ENCODE assay signal across 8 cellular contexts in genomic region chr14:68792022-68792829, GRCh38. TPM values are rescaled to one million over a fixed set of nuclear protein-coding genes. Genes with fewer than 3 reads are reported as not detected.
A peak's percentile ranks its signal among the peaks of the same experiment; 100 is the strongest.
DNase-seq lines count a peak whose midpoint lies in the region; ATAC-seq, FAIRE-seq and TF ChIP-seq lines count a peak whose summit lies in the region.

No MANE protein-coding gene starts in this region.

- H3K27ac ChIP-seq in adipose tissue (ENCODE audit: low read depth, low read length) (peak overlapping the region; percentile 80), keratinocyte (ENCODE audit: control insufficient read depth, insufficient read depth, low read length) (peak overlapping the region; percentile 100)

- no peaks in the 10 kb centered on the region for H3K27me3 ChIP-seq in BJ (ENCODE audit: control insufficient read depth, insufficient read depth, low read length)
- H3K27me3 ChIP-seq in keratinocyte (ENCODE audit: control insufficient read depth, extremely low read depth, insufficient read depth, low read length), result no peaks in the 10 kb centered on the region

- TF ChIP-seq CTCF in BJ (IDR thresholded peaks at IDR 0.05; ENCODE audit: insufficient read depth, low read depth, low read length), result no peak
- TF ChIP-seq CTCF in keratinocyte (optimal IDR thresholded peaks at IDR 0.05 in 1 of 3, IDR thresholded peaks at IDR 0.05 in 1 of 3, conservative IDR thresholded peaks at IDR 0.05 in 1 of 3; ENCODE audit: extremely low read depth in 1 of 3, insufficient read depth in 2 of 3, low read length in 3 of 3), result no peak

- CTCF ChIA-PET in BJ (lab: Yijun Ruan, JAX), result interaction anchor here (0.6 to 2.4 kb wide), 8 partner anchors 24 to 851 kb away, joined by 3 to 8 read pairs (median 4); no protein-coding TSS in a partner anchor

- peak overlapping the region; percentile 95 to 99 (median 98) for H3K4me3 Mint-ChIP-seq in IgD-negative memory B cell

- no peaks in the 10 kb centered on the region for H3K9me1 ChIP-seq in keratinocyte (ENCODE audit: control insufficient read depth, extremely low read depth, insufficient read depth, low read length)

- H3K27me3 Mint-ChIP-seq in IgD-negative memory B cell, result peaks cover 1% of the 10 kb centered on the region

- H4K20me1 ChIP-seq in keratinocyte (ENCODE audit: control insufficient read depth, extremely low read depth, insufficient read depth, low read length), result peaks cover 37% of the 10 kb centered on the region

- peaks cover 19% of the 10 kb centered on the region for H3K4me1 ChIP-seq in keratinocyte (ENCODE audit: control insufficient read depth, extremely low read depth, insufficient read depth, low read length)

- H3K36me3 ChIP-seq in BJ (ENCODE audit: control insufficient read depth, insufficient read depth, low read length) (peaks cover 24% of the 10 kb centered on the region), keratinocyte (ENCODE audit: control insufficient read depth in 2 of 2, extremely low read depth in 1 of 2, insufficient read depth in 2 of 2, low read length in 2 of 2) (peaks cover 29 to 39% of the 10 kb centered on the region in 2 experiments)

- POLR2A ChIA-PET in BJ (lab: Charles Lee), result interaction anchor here (0.5 to 1.5 kb wide), 19 partner anchors 7 to 858 kb away, joined by 3 to 30 read pairs (median 9); no protein-coding TSS in a partner anchor

- H3K36me3 Mint-ChIP-seq in IgD-negative memory B cell, result peaks cover 18% of the 10 kb centered on the region

- H3K4me1 Mint-ChIP-seq in IgD-negative memory B cell, result peaks cover 25 to 39% (median 29%) of the 10 kb centered on the region in 3 donors

- DNase-seq in BJ (ENCODE audit: low read depth), result no peak
- DNase-seq in keratinocyte (ENCODE audit: low read depth, low spot score), result no peak
- peak; percentile 46 for DNase-seq in stimulated activated naive CD8-positive, alpha-beta T cell treated with anti-CD3 and anti-CD28 coated beads, Interleukin-15, Interleukin-2, amounts not matched to agents 100 U/mL and 50 U/mL, for 24 hours
- no peak for DNase-seq in SKM-1 treated with dmso at 0.1 percent for 144 hours (lab: John Stamatoyannopoulos, UW; ENCODE audit: unreplicated experiment)
- no peak for DNase-seq in middle frontal gyrus (ENCODE audit: extremely low spot score, low spot score)

- FAIRE-seq in keratinocyte (lab: Jason Lieb, UNC), result no peak

- no peaks in the 10 kb centered on the region for H3K9me3 Mint-ChIP-seq in IgD-negative memory B cell

- no peaks in the 10 kb centered on the region for H3K9me3 ChIP-seq in keratinocyte (ENCODE audit: control insufficient read depth, low read depth, low read length)

- H3K9ac ChIP-seq in keratinocyte (ENCODE audit: control insufficient read depth, extremely low read depth, insufficient read depth, low read length), result peak overlapping the region; percentile 98

- dilution Hi-C loops in keratinocyte (cut with MboI; ENCODE audit: extremely low pct_ligation_motif_present, low sequenced_read_pairs), result no loop called here

- H3K4me3 ChIP-seq in BJ (ENCODE audit: low read depth, low read length) (peak overlapping the region; percentile 93), keratinocyte (ENCODE audit: control insufficient read depth in 2 of 3, extremely low read depth in 1 of 3, insufficient read depth in 2 of 3, low read depth in 1 of 3, low read length in 3 of 3) (peak overlapping the region; percentile 66 to 95 (median 94))

- peaks cover 58% of the 10 kb centered on the region for H3K79me2 ChIP-seq in keratinocyte (ENCODE audit: control insufficient read depth, insufficient read depth, low read length)

- peak overlapping the region; percentile 100 for H3K27ac Mint-ChIP-seq in IgD-negative memory B cell

- WGBS in adipose tissue, 3 donors, result 0 to 1% (median 1%) methylated on average over 35 of the region's 35 CpGs

- H2AFZ ChIP-seq in keratinocyte (ENCODE audit: control insufficient read depth, low read length), result no peak overlapping the region

- peak overlapping the region; percentile 94 for H3K4me2 ChIP-seq in keratinocyte (ENCODE audit: control insufficient read depth, extremely low read depth, insufficient read depth, low read depth, low read length)

- no peak for ATAC-seq in stimulated activated naive CD8-positive, alpha-beta T cell treated with anti-CD3 and anti-CD28 coated beads, Interleukin-15, Interleukin-2, amounts not matched to agents 100 U/mL and 50 U/mL, for 24 hours
- ATAC-seq in GM19452 (IDR thresholded peaks at IDR 0.05; ENCODE audit: unreplicated experiment), result no peak

RNA-seq across cellular contexts. Expression of gene ZFP36L1, which starts 0.6 kb away (rescaled TPM):
- polyA plus RNA-seq in BJ (2011; rRNA removed), result 49.2 and 52.7 TPM in 2 replicates
- 40.0 and 55.9 TPM in 2 replicates for polyA minus RNA-seq in BJ (2011; rRNA and poly(A)+ RNA removed)
- 275 TPM for polyA plus RNA-seq in IgD-negative memory B cell
- polyA plus RNA-seq in adipose tissue, result 100 to 1,000 TPM; 174 to 335 (median 258) TPM
- 66.9 to 142 TPM (median 85.2 TPM) in 3 replicates for polyA plus RNA-seq in keratinocyte
- 58.4 TPM for polyA plus RNA-seq in keratinocyte (2011; ENCODE audit: low read depth)
- polyA plus RNA-seq in keratinocyte (2011; cell fraction: cytosol; rRNA removed), result 118 and 212 TPM in 2 replicates
- 311 and 342 TPM in 2 replicates for polyA plus RNA-seq in keratinocyte (2011; cell fraction: nucleus; rRNA removed)
- 176 and 280 TPM in 2 replicates for polyA plus RNA-seq in keratinocyte (2012; ENCODE audit: low replicate concordance)
- 45.4 to 273 TPM (median 50.6 TPM) in 3 replicates for polyA minus RNA-seq in keratinocyte
- polyA minus RNA-seq in keratinocyte (2011; cell fraction: cytosol; rRNA and poly(A)+ RNA removed), result 802 TPM
- 213 and 226 TPM in 2 replicates for polyA minus RNA-seq in keratinocyte (2011; cell fraction: nucleus; rRNA and poly(A)+ RNA removed)
